In genomic region chr16:3138823-3139426, GRCh38 we compare ENCODE assay signal across 21 cellular contexts. TPM values are rescaled to one million over a fixed set of nuclear protein-coding genes. Genes with fewer than 3 reads are reported as not detected.
DNase-seq lines count a peak whose midpoint lies in the region; FAIRE-seq and TF ChIP-seq lines count a peak whose summit lies in the region.
"Had no signal": no experiment of that assay in that cellular context is flagged by ENCODE, and none has a peak within 500 bp of the region (broad histone marks: within the 10 kb centered on the region; RNA-seq: fewer than 3 reads in every experiment).

No MANE protein-coding gene starts in this region.

- H3K4me1 ChIP-seq in trophoblast cell (ENCODE audit: control insufficient read depth in 1 of 2, insufficient read depth in 2 of 2, low read length in 2 of 2) (peaks cover 6 to 15% of the 10 kb centered on the region in 2 experiments), colonic mucosa (peaks cover 4% of the 10 kb centered on the region), testis (peaks cover under 1% of the 10 kb centered on the region)

- no peak overlapping the region for H3K4me3 Mint-ChIP-seq in glutamatergic neuron (ENCODE audit: unreplicated experiment)

- H3K27ac ChIP-seq in trophoblast cell (ENCODE audit: low read depth, low read length): peak overlapping the region; percentile 43
- no peak overlapping the region for H3K27ac ChIP-seq in colonic mucosa
- no peak overlapping the region for H3K27ac ChIP-seq in testis
- H3K27ac ChIP-seq: C4-2B, KMS-11 had no signal

- H2BK5ac ChIP-seq in trophoblast cell (ENCODE audit: low read depth, low read length, poor library complexity): peak overlapping the region; percentile 4

- no peak overlapping the region for H2AFZ ChIP-seq in trophoblast cell (ENCODE audit: insufficient read depth, low read length, poor library complexity)

- peaks cover 33 to 35% of the 10 kb centered on the region in 2 experiments for H3K36me3 ChIP-seq in trophoblast cell (ENCODE audit: control insufficient read depth in 1 of 2, insufficient read depth in 2 of 2, low read length in 2 of 2)
- no peaks in the 10 kb centered on the region for H3K36me3 ChIP-seq in colonic mucosa
- no peaks in the 10 kb centered on the region for H3K36me3 ChIP-seq in testis (ENCODE audit: low read depth, missing control alignments)

- no peak overlapping the region for H2AK5ac ChIP-seq in trophoblast cell (ENCODE audit: low read length)

- H3K4me2 ChIP-seq in trophoblast cell (ENCODE audit: low read length): peak overlapping the region; percentile 20
- H3K4me2 ChIP-seq: KMS-11 had no signal

- TF ChIP-seq CTCF in glutamatergic neuron (IDR thresholded peaks at IDR 0.05; ENCODE audit: partially characterized antibody, unreplicated experiment) (no peak), colonic mucosa (IDR thresholded peaks at IDR 0.05) (no peak), testis (IDR thresholded peaks at IDR 0.05) (no peak)

- peaks cover 7% of the 10 kb centered on the region for H3K9me3 Mint-ChIP-seq in glutamatergic neuron (ENCODE audit: unreplicated experiment)

- peaks cover 12% of the 10 kb centered on the region for H3K4me1 Mint-ChIP-seq in glutamatergic neuron (ENCODE audit: low read depth, unreplicated experiment)

- peaks cover 9% of the 10 kb centered on the region for H3K79me1 ChIP-seq in trophoblast cell (ENCODE audit: low read length)

- H4K8ac ChIP-seq in trophoblast cell (ENCODE audit: low read depth, low read length): no peak overlapping the region

- peaks cover 3% of the 10 kb centered on the region for H3K9me3 ChIP-seq in trophoblast cell (ENCODE audit: insufficient read depth, low read depth, low read length)
- H3K9me3 ChIP-seq in colonic mucosa: no peaks in the 10 kb centered on the region
- no peaks in the 10 kb centered on the region for H3K9me3 ChIP-seq in testis

- no CpG with 5 or more reads among the region's 14 CpGs for WGBS in trophoblast cell (ENCODE audit: extremely low coverage, insufficient coverage, insufficient read length)
- WGBS in testis, 2 donors: 90 to 100% methylated on average over 6 to 14 of the region's 14 CpGs

- no peak overlapping the region for H3K4ac ChIP-seq in trophoblast cell (ENCODE audit: low read depth, low read length)

- H3K4me3 ChIP-seq in trophoblast cell (ENCODE audit: low read depth, low read length): no peak overlapping the region
- H3K4me3 ChIP-seq in colonic mucosa: no peak overlapping the region
- H3K4me3 ChIP-seq in testis: no peak overlapping the region

- intact Hi-C loops in colonic mucosa (cut with DNase I) (no loop called here), testis (cut with DNase I; ENCODE audit: low total_unique reads) (no loop called here)

- H2BK12ac ChIP-seq in trophoblast cell (ENCODE audit: low read length): no peak overlapping the region

- H3K36me3 Mint-ChIP-seq in glutamatergic neuron (ENCODE audit: unreplicated experiment): peaks cover 6% of the 10 kb centered on the region

- H3K27me3 Mint-ChIP-seq in glutamatergic neuron (ENCODE audit: unreplicated experiment): peaks cover 18% of the 10 kb centered on the region

- H3K79me2 ChIP-seq in trophoblast cell (ENCODE audit: control insufficient read depth, insufficient read depth, low read length, poor library complexity): peaks cover 8% of the 10 kb centered on the region

- H3K23ac ChIP-seq in trophoblast cell (ENCODE audit: low read length): no peak overlapping the region

- H3K27me3 ChIP-seq in trophoblast cell (ENCODE audit: insufficient read depth, low read length): no peaks in the 10 kb centered on the region
- H3K27me3 ChIP-seq in colonic mucosa: no peaks in the 10 kb centered on the region
- H3K27me3 ChIP-seq in testis: no peaks in the 10 kb centered on the region

- H3K18ac ChIP-seq in trophoblast cell (ENCODE audit: low read length): no peak overlapping the region

- TF ChIP-seq POLR2A in GM12891 (IDR thresholded peaks at IDR 0.05; ENCODE audit: low read depth, low read length) (no peak), testis (IDR thresholded peaks at IDR 0.05) (no peak)

- FAIRE-seq in GM12891 (lab: Jason Lieb, UNC): no peak

- DNase-seq in 8988T (peak; percentile 2), GM12891 (ENCODE audit: insufficient read length, low spot score) (peak; percentile 2), glutamatergic neuron (no peak), trophoblast cell (no peak), GF-D8 (lab: John Stamatoyannopoulos, UW) (no peak), colonic mucosa (no peak), testis (no peak)
- DNase-seq: DMS79 treated with DMSO at 0.1 percent for 48 hours, H7, MV-4-11, NCI-H1694 treated with DMSO at 0.1 percent for 48 hours, NCI-H2107, NCI-H2227 treated with DMSO at 0.1 percent for 48 hours, NCI-H510A treated with DMSO at 0.1 percent for 48 hours, NCI-H774, OCI-M1, SHP77 treated with DMSO at 0.1 percent for 48 hours had no signal

- peak overlapping the region; percentile 48 for H3K27ac Mint-ChIP-seq in glutamatergic neuron (ENCODE audit: unreplicated experiment)

- peak overlapping the region; percentile 4 for H3K14ac ChIP-seq in trophoblast cell (ENCODE audit: low read length)

- H4K12ac ChIP-seq in trophoblast cell (ENCODE audit: low read depth, low read length): peak overlapping the region; percentile 14

- H2BK120ac ChIP-seq in trophoblast cell (ENCODE audit: insufficient read depth, low read length, poor library complexity): no peak overlapping the region

- no peak overlapping the region for H4K91ac ChIP-seq in trophoblast cell (ENCODE audit: low read depth, low read length)

- peak overlapping the region; percentile 6 for H3K9ac ChIP-seq in trophoblast cell (ENCODE audit: low read length)
- no peak overlapping the region for H3K9ac ChIP-seq in colonic mucosa (ENCODE audit: low read depth in 2 of 2, low read length in 2 of 2)
- H3K9ac ChIP-seq: KMS-11 had no signal

TF ChIP-seq in GM12891, 5 proteins besides CTCF, POLR2A, EP300 and RAD21:
- no peak for TF ChIP-seq SPI1 (IDR thresholded peaks at IDR 0.05; ENCODE audit: low read depth, low read length)
- TF ChIP-seq TAF1 (IDR thresholded peaks at IDR 0.05; ENCODE audit: low read depth, low read length): no peak
- TF ChIP-seq POU2F2 (IDR thresholded peaks at IDR 0.05; ENCODE audit: low read depth, low read length): no peak
- no peak for TF ChIP-seq PAX5 (IDR thresholded peaks at IDR 0.05; ENCODE audit: insufficient read depth, low read length, severe bottlenecking)
- no peak for TF ChIP-seq POLR2AphosphoS5 (IDR thresholded peaks at IDR 0.05; ENCODE audit: low read depth, low read length)
TF ChIP-seq in GM12891: peak in this region for 0.

RNA-seq across cellular contexts. Expression of gene ZNF213, which starts 4.1 kb away (rescaled TPM):
- 3.7 TPM for polyA plus RNA-seq in GM12891 (2012; ENCODE audit: low read depth, missing spikeins)
- total RNA-seq in glutamatergic neuron (ENCODE audit: unreplicated experiment) (18.7 TPM), colonic mucosa (10 to 100 TPM; 12.4 to 20.4 TPM), testis (10 to 100 TPM; 43.1 to 57.3 TPM)
- polyA plus RNA-seq in trophoblast cell (2013): 8.3 and 8.5 TPM in 2 replicates
- polyA plus RNA-seq in testis (ENCODE audit: insufficient read depth, low read depth, low replicate concordance): 46.8 TPM

RNA-seq across cellular contexts. Expression of gene ZNF205, which starts 26.5 kb away (rescaled TPM):
- polyA plus RNA-seq in GM12891 (2012; ENCODE audit: low read depth, missing spikeins): 0.05 TPM
- 31.6 TPM for total RNA-seq in glutamatergic neuron (ENCODE audit: unreplicated experiment)
- polyA plus RNA-seq in trophoblast cell (2013): 8.4 and 8.7 TPM in 2 replicates
- 10 to 100 TPM in 1 of 2 donors, 1 to 10 TPM in 1; 9.9 to 10.5 TPM for total RNA-seq in colonic mucosa
- 10 to 100 TPM in 1 of 2 donors, 1 to 10 TPM in 1; 9.8 to 19.4 TPM for total RNA-seq in testis
- 5.5 TPM for polyA plus RNA-seq in testis (ENCODE audit: insufficient read depth, low read depth, low replicate concordance)

RNA-seq across cellular contexts. Expression of gene ZSCAN10, which starts 39.8 kb away (rescaled TPM):
- polyA plus RNA-seq in GM12891 (2012; ENCODE audit: low read depth, missing spikeins): 0.06 TPM
- total RNA-seq in glutamatergic neuron (ENCODE audit: unreplicated experiment) (0.74 TPM), colonic mucosa (under 1 TPM in 1 of 2 donors, not detected in 1; 0.86 TPM), testis (under 1 TPM; 0.79 to 0.93 TPM)
- 0.33 and 0.34 TPM in 2 replicates for polyA plus RNA-seq in trophoblast cell (2013)
- 0.91 TPM for polyA plus RNA-seq in testis (ENCODE audit: insufficient read depth, low read depth, low replicate concordance)
- total RNA-seq: HT-29, RPMI7951 had no signal

RNA-seq across cellular contexts. Expression of gene OR1F1, which starts 49.1 kb away (rescaled TPM):
- polyA plus RNA-seq in GM12891 (2012; ENCODE audit: low read depth, missing spikeins): not detected
- total RNA-seq in glutamatergic neuron (ENCODE audit: unreplicated experiment): not detected
- polyA plus RNA-seq in trophoblast cell (2013): 0.06 TPM in 1 of 2 replicates, not detected in the other
- not detected for total RNA-seq in colonic mucosa
- not detected for total RNA-seq in testis
- polyA plus RNA-seq in testis (ENCODE audit: insufficient read depth, low read depth, low replicate concordance): not detected
- total RNA-seq: H7, HT-29 had no signal

Comparison
In these comparisons a context has a peak if more than half of its experiments do, and no peak if none do; other contexts are left out.
1. DNase-seq: peak in 8988T (single experiment) and GM12891 (single experiment); none in glutamatergic neuron (single experiment), trophoblast cell (0 of 2), GF-D8 (single experiment), colonic mucosa (single experiment) and testis (single experiment).